In the genomic region with DNA sequence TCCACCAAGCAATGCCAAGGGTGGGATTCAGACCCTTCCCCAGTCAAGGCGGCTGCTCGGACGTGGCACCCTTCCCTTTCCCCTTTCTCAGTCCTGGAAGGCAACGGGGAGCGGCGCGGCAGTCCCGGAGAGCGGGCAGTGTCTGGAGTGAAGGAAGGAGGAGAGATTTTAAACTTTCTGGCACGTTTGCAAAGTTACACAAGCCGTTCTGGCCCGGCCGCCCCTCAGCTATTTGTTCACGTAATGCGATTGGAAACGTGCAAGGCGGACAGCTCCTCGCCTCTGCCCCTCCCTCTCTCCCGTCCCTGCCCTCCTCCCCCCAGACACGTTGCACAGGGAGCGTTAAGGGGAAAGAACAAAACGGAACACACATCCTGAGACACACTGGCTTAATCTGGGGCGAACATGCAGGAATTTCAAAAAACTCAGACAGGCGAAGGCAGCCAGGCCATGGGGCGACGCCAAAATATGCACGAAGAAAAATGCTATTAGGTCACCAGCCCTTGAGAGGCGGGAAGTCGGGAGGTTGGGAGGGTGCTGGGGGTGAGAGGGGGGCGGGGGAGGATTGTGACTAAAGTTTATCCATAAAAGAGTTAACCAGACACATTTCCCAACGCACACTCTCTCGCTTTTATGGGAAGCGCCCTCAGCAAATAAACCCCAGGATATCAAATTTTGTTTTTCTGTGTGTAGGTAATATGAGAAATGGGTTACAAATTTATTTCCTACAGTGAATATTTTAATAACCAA, we compare ENCODE assay signal across 8 cellular contexts. TPM values are rescaled to one million over a fixed set of nuclear protein-coding genes. Genes with fewer than 3 reads are reported as not detected.
DNase-seq lines count a peak whose midpoint lies in the region; ATAC-seq and TF ChIP-seq lines count a peak whose summit lies in the region.

A gene with protein sequence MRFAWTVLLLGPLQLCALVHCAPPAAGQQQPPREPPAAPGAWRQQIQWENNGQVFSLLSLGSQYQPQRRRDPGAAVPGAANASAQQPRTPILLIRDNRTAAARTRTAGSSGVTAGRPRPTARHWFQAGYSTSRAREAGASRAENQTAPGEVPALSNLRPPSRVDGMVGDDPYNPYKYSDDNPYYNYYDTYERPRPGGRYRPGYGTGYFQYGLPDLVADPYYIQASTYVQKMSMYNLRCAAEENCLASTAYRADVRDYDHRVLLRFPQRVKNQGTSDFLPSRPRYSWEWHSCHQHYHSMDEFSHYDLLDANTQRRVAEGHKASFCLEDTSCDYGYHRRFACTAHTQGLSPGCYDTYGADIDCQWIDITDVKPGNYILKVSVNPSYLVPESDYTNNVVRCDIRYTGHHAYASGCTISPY (minus strand): TSS at position 144 of the 750 bp plus-strand sequence. CDS start 274 bp downstream, outside the sequence.

- intact Hi-C loops in IMR-90 (cut with micrococcal nuclease) = loop anchor here (1.0 to 2.0 kb wide), 2 partner anchors 15 to 75 kb away; no protein-coding TSS in a partner anchor
- intact Hi-C loops in activated T-helper 1 cell treated with anti-CD3 and anti-CD28 coated beads, Interleukin-12 subunit alpha, Interleukin-12 subunit beta, Interleukin-2, Interleukin-4 antibody, amounts not matched to agents 30 ng/mL and 10 ng/mL and 1 ng/mL, durations not matched to agents 14 hours and 24 hours and 36 hours (cut with micrococcal nuclease) = no loop called here

- TF ChIP-seq POLR2A in IMR-90 (IDR thresholded peaks at IDR 0.05; ENCODE audit: low read depth, low read length) = peak; percentile 91

- 0% methylated on average over 7 of the region's 33 CpGs; no CpG with 5 or more reads in 1 of the 2 experiments for WGBS in IMR-90 (ENCODE audit: extremely low coverage in 2 of 2, insufficient read length in 1 of 2), 2 experiments

- H3K27ac Mint-ChIP-seq in activated T-helper 1 cell treated with anti-CD3 and anti-CD28 coated beads, Interleukin-12 subunit alpha, Interleukin-12 subunit beta, Interleukin-2, Interleukin-4 antibody, amounts not matched to agents 30 ng/mL and 10 ng/mL and 1 ng/mL, durations not matched to agents 14 hours and 24 hours and 36 hours = no peak within 1 kb of the TSS
- H3K27ac Mint-ChIP-seq in glutamatergic neuron (ENCODE audit: unreplicated experiment) = no peak within 1 kb of the TSS

- peak; percentile 19; the same call in 1 of the 2 replicates for TF ChIP-seq RAD21 in IMR-90 (IDR thresholded peaks at IDR 0.05; ENCODE audit: low read length)

- H4K8ac ChIP-seq in IMR-90 (ENCODE audit: low read depth in 2 of 2, low read length in 2 of 2) = peak within 1 kb of the TSS; percentile 81 to 92

- DNase-seq in IMR-90 (peak; percentile 98), glutamatergic neuron (peak; percentile 28), omental fat pad (ENCODE audit: low spot score) (peak; percentile 31), SKM-1 treated with dmso at 0.1 percent for 144 hours (lab: John Stamatoyannopoulos, UW; ENCODE audit: unreplicated experiment) (no peak), germinal center (ENCODE audit: low spot score) (no peak)
- no peak for DNase-seq in activated T-helper 1 cell treated with anti-CD3 and anti-CD28 coated beads, Interleukin-12 subunit alpha, Interleukin-12 subunit beta, Interleukin-2, Interleukin-4 antibody, amounts not matched to agents 30 ng/mL and 10 ng/mL and 1 ng/mL, durations not matched to agents 14 hours and 24 hours and 36 hours (ENCODE audit: low spot score)

- peak within 1 kb of the TSS; percentile 92 for H3K23ac ChIP-seq in IMR-90 (ENCODE audit: low read depth, low read length)

- peaks cover 11% of the 10 kb centered on the region for H3K4me1 Mint-ChIP-seq in activated T-helper 1 cell treated with anti-CD3 and anti-CD28 coated beads, Interleukin-12 subunit alpha, Interleukin-12 subunit beta, Interleukin-2, Interleukin-4 antibody, amounts not matched to agents 30 ng/mL and 10 ng/mL and 1 ng/mL, durations not matched to agents 14 hours and 24 hours and 36 hours (ENCODE audit: low read depth)
- no peaks in the 10 kb centered on the region for H3K4me1 Mint-ChIP-seq in glutamatergic neuron (ENCODE audit: low read depth, unreplicated experiment)

- no peaks in the 10 kb centered on the region for H3K9me3 ChIP-seq in IMR-90 (ENCODE audit: control insufficient read depth, insufficient read depth, low read length)

- peak within 1 kb of the TSS; percentile 80 for H3K4me3 Mint-ChIP-seq in activated T-helper 1 cell treated with anti-CD3 and anti-CD28 coated beads, Interleukin-12 subunit alpha, Interleukin-12 subunit beta, Interleukin-2, Interleukin-4 antibody, amounts not matched to agents 30 ng/mL and 10 ng/mL and 1 ng/mL, durations not matched to agents 14 hours and 24 hours and 36 hours
- peak within 1 kb of the TSS; percentile 88 for H3K4me3 Mint-ChIP-seq in glutamatergic neuron (ENCODE audit: unreplicated experiment)

- peaks cover 5% of the 10 kb centered on the region for H3K36me3 ChIP-seq in IMR-90 (ENCODE audit: control insufficient read depth, insufficient read depth, low read length)

- peak within 1 kb of the TSS; percentile 89 for H3K27ac ChIP-seq in IMR-90 (ENCODE audit: insufficient read depth, low read length)

- H2BK5ac ChIP-seq in IMR-90 (ENCODE audit: low read depth, low read length, poor library complexity, severe bottlenecking) = peak within 1 kb of the TSS; percentile 89

- H3K9me1 ChIP-seq in IMR-90 (ENCODE audit: insufficient read depth, low read length) = peaks cover 6% of the 10 kb centered on the region

- peaks cover 12% of the 10 kb centered on the region; the same call in 1 of the 2 replicates for H4K20me1 ChIP-seq in IMR-90 (ENCODE audit: insufficient read depth, low read length)

- H4K91ac ChIP-seq in IMR-90 (ENCODE audit: insufficient read depth, low read depth, low read length) = peak within 1 kb of the TSS; percentile 88

- peak within 1 kb of the TSS; percentile 4; the same call in 1 of the 2 replicates for H3K4me3 ChIP-seq in GM08714 (ENCODE audit: low read length)
- peak within 1 kb of the TSS; percentile 83 for H3K4me3 ChIP-seq in IMR-90 (ENCODE audit: insufficient read depth, low read depth, low read length)

- peak within 1 kb of the TSS; percentile 95 for H3K4ac ChIP-seq in IMR-90 (ENCODE audit: low read depth, low read length)

- peak within 1 kb of the TSS; percentile 72 for H2AK5ac ChIP-seq in IMR-90 (ENCODE audit: low read depth, low read length)

- BruUV-seq in IMR-90 (replicated peaks; lab: Mats Ljungman, UMichigan) = no TSS peak

- H3K79me1 ChIP-seq in IMR-90 (ENCODE audit: low read depth in 1 of 2, low read length in 2 of 2) = peaks cover 17 to 23% of the 10 kb centered on the region in 2 experiments

- TF ChIP-seq CTCF in IMR-90 (conservative IDR thresholded peaks at IDR 0.05; ENCODE audit: low read depth, low read length) = no peak
- TF ChIP-seq CTCF in glutamatergic neuron (IDR thresholded peaks at IDR 0.05; ENCODE audit: partially characterized antibody, unreplicated experiment) = no peak
- TF ChIP-seq CTCF in omental fat pad (IDR thresholded peaks at IDR 0.05) = no peak

- no peaks in the 10 kb centered on the region for H3K36me3 Mint-ChIP-seq in activated T-helper 1 cell treated with anti-CD3 and anti-CD28 coated beads, Interleukin-12 subunit alpha, Interleukin-12 subunit beta, Interleukin-2, Interleukin-4 antibody, amounts not matched to agents 30 ng/mL and 10 ng/mL and 1 ng/mL, durations not matched to agents 14 hours and 24 hours and 36 hours (ENCODE audit: low read depth)
- no peaks in the 10 kb centered on the region for H3K36me3 Mint-ChIP-seq in glutamatergic neuron (ENCODE audit: unreplicated experiment)

- POLR2A ChIA-PET in IMR-90 (lab: Charles Lee; ENCODE audit: unreplicated experiment) = interaction anchor here (0.5 to 1.2 kb wide), 4 partner anchors 21 to 105 kb away, joined by 3 to 7 read pairs (median 5); no protein-coding TSS in a partner anchor

- peak within 1 kb of the TSS; percentile 82 for H4K5ac ChIP-seq in IMR-90 (ENCODE audit: low read depth, low read length)

- peak within 1 kb of the TSS; percentile 71 for H3K4me2 ChIP-seq in IMR-90 (ENCODE audit: low read depth, low read length)

- peak within 1 kb of the TSS; percentile 76; the same call in 2 of the 3 replicates for H2BK15ac ChIP-seq in IMR-90 (ENCODE audit: low read depth, low read length)

- H2AK9ac ChIP-seq in IMR-90 (replicated peaks; ENCODE audit: low read depth, low read length, poor library complexity) = peak within 1 kb of the TSS; percentile 44

- dilution Hi-C loops in IMR-90 (cut with HindIII; ENCODE audit: low sequenced_read_pairs, unreplicated experiment) = no loop called here

- H3K18ac ChIP-seq in IMR-90 (ENCODE audit: low read depth, low read length) = peak within 1 kb of the TSS; percentile 84

- in situ Hi-C loops in IMR-90 (cut with MboI; ENCODE audit: low sequenced_read_pairs) = loop anchor here (10.0 kb wide), 1 partner anchor 103 kb away; no protein-coding TSS in a partner anchor

- peak within 1 kb of the TSS; percentile 93 for H3K9ac ChIP-seq in IMR-90 (ENCODE audit: low read depth, low read length)

- H2BK20ac ChIP-seq in IMR-90 (ENCODE audit: low read depth, low read length) = peak within 1 kb of the TSS; percentile 79

- H2BK120ac ChIP-seq in IMR-90 (ENCODE audit: low read depth, low read length) = peak within 1 kb of the TSS; percentile 78

- CTCF ChIA-PET in IMR-90 (lab: Yijun Ruan, JAX) = interaction anchor here (1.0 to 1.9 kb wide), 3 partner anchors 13 to 78 kb away, joined by 3 to 4 read pairs (median 4); no protein-coding TSS in a partner anchor

- ATAC-seq in IMR-90 (ENCODE audit: low read depth) (peak; percentile 74), omental fat pad (ENCODE audit: low FRiP score) (peak; percentile 81), HG02571 (IDR thresholded peaks at IDR 0.05; ENCODE audit: unreplicated experiment) (no peak)

- H3K9me3 Mint-ChIP-seq in activated T-helper 1 cell treated with anti-CD3 and anti-CD28 coated beads, Interleukin-12 subunit alpha, Interleukin-12 subunit beta, Interleukin-2, Interleukin-4 antibody, amounts not matched to agents 30 ng/mL and 10 ng/mL and 1 ng/mL, durations not matched to agents 14 hours and 24 hours and 36 hours = no peaks in the 10 kb centered on the region
- peaks cover 4% of the 10 kb centered on the region for H3K9me3 Mint-ChIP-seq in glutamatergic neuron (ENCODE audit: unreplicated experiment)

- peaks cover 59% of the 10 kb centered on the region for H3K27me3 Mint-ChIP-seq in activated T-helper 1 cell treated with anti-CD3 and anti-CD28 coated beads, Interleukin-12 subunit alpha, Interleukin-12 subunit beta, Interleukin-2, Interleukin-4 antibody, amounts not matched to agents 30 ng/mL and 10 ng/mL and 1 ng/mL, durations not matched to agents 14 hours and 24 hours and 36 hours (ENCODE audit: insufficient read depth)
- peaks cover 6% of the 10 kb centered on the region for H3K27me3 Mint-ChIP-seq in glutamatergic neuron (ENCODE audit: unreplicated experiment)

- peak within 1 kb of the TSS; percentile 68 for H2AFZ ChIP-seq in IMR-90 (replicated peaks; ENCODE audit: low read length, poor library complexity)

- H3K14ac ChIP-seq in IMR-90 (replicated peaks; ENCODE audit: low read depth, low read length) = peak within 1 kb of the TSS; percentile 99

- peak within 1 kb of the TSS; percentile 98 for H3K56ac ChIP-seq in IMR-90 (ENCODE audit: extremely low read depth, insufficient read depth, low read length)

- H3K27me3 ChIP-seq in IMR-90 (ENCODE audit: control insufficient read depth, insufficient read depth, low read length) = no peaks in the 10 kb centered on the region

- peaks cover 9% of the 10 kb centered on the region for H3K4me1 ChIP-seq in IMR-90 (ENCODE audit: control insufficient read depth, insufficient read depth, low read length)

RNA-seq across cellular contexts. Expression of the gene that starts here (rescaled TPM):
- total RNA-seq in IMR-90 (2012; rRNA removed) (261 and 277 TPM in 2 replicates), glutamatergic neuron (ENCODE audit: unreplicated experiment) (0.27 TPM), omental fat pad (10 to 100 TPM; 29.3 to 76.5 (median 33.2) TPM)
- 662 and 737 TPM in 2 replicates for polyA plus RNA-seq in IMR-90 (2012; rRNA removed)
- polyA plus RNA-seq in IMR-90 (2012; cell fraction: cytosol; rRNA removed) = 844 and 1,071 TPM in 2 replicates
- 528 and 743 TPM in 2 replicates for polyA plus RNA-seq in IMR-90 (2012; cell fraction: nucleus; rRNA removed; ENCODE audit: low replicate concordance)
- not detected in 2 replicates for total RNA-seq in activated T-helper 1 cell treated with anti-CD3 and anti-CD28 coated beads, Interleukin-12 subunit alpha, Interleukin-12 subunit beta, Interleukin-2, Interleukin-4 antibody, amounts not matched to agents 30 ng/mL and 10 ng/mL and 1 ng/mL, durations not matched to agents 14 hours and 24 hours and 36 hours

Comparison
In these comparisons a context has a peak if more than half of its experiments do, and no peak if none do; other contexts are left out.
1. RNA of the gene that starts here (total RNA-seq): 261 to 277 TPM in IMR-90 and 29.3 to 76.5 TPM in omental fat pad; 0.27 TPM in glutamatergic neuron (single experiment) and not detected in activated T-helper 1 cell treated with anti-CD3 and anti-CD28 coated beads, Interleukin-12 subunit alpha, Interleukin-12 subunit beta, Interleukin-2, Interleukin-4 antibody, amounts not matched to agents 30 ng/mL and 10 ng/mL and 1 ng/mL, durations not matched to agents 14 hours and 24 hours and 36 hours; every median in the first group is over 10 times any median in the second.
2. Peak in DNase-seq in glutamatergic neuron; RNA of the gene not detected or under 1 TPM.
3. DNase-seq: peak in IMR-90 (single experiment) and omental fat pad (single experiment); none in activated T-helper 1 cell treated with anti-CD3 and anti-CD28 coated beads, Interleukin-12 subunit alpha, Interleukin-12 subunit beta, Interleukin-2, Interleukin-4 antibody, amounts not matched to agents 30 ng/mL and 10 ng/mL and 1 ng/mL, durations not matched to agents 14 hours and 24 hours and 36 hours (single experiment), SKM-1 treated with dmso at 0.1 percent for 144 hours (single experiment) and germinal center (single experiment).